ENCODE assay signal across 1 cellular context in genomic region chr4:173332963-173333657, GRCh38.
TF ChIP-seq lines count a peak whose summit lies in the region.

No MANE protein-coding gene starts in this region.

TF ChIP-seq in HepG2, 621 proteins besides CTCF, POLR2A, EP300 and RAD21 (continued from another document):
- TF ChIP-seq FOXO4 (CRISPR knock-in tag; conservative IDR thresholded peaks at IDR 0.05): no peak
- TF ChIP-seq PHF21A (CRISPR knock-in tag; IDR thresholded peaks at IDR 0.05): no peak
- TF ChIP-seq ZNF512B (CRISPR knock-in tag; IDR thresholded peaks at IDR 0.05; ENCODE audit: borderline replicate concordance): no peak
- TF ChIP-seq NR0B2 (CRISPR knock-in tag; IDR thresholded peaks at IDR 0.05): no peak
- no peak; the same call in 1 of the 2 replicates for TF ChIP-seq ZNF501 (CRISPR knock-in tag; IDR thresholded peaks at IDR 0.05)
- TF ChIP-seq ZFYVE20 (CRISPR knock-in tag; IDR thresholded peaks at IDR 0.05; ENCODE audit: borderline replicate concordance, low read depth): no peak
- no peak for TF ChIP-seq TFDP2 (CRISPR knock-in tag; IDR thresholded peaks at IDR 0.05)
- 0 out of 2 replicates have a peak, but pooled peaks have one; percentile 51 for TF ChIP-seq PAX8 (CRISPR knock-in tag; IDR thresholded peaks at IDR 0.05; ENCODE audit: borderline replicate concordance)
- 0 out of 2 replicates have a peak, but pooled peaks have one; percentile 1 for TF ChIP-seq ELF4 (CRISPR knock-in tag; IDR thresholded peaks at IDR 0.05; ENCODE audit: borderline replicate concordance)
- TF ChIP-seq ZNF337 (CRISPR knock-in tag; IDR thresholded peaks at IDR 0.05; ENCODE audit: borderline replicate concordance, low read depth): no peak
- TF ChIP-seq ZNF407 (CRISPR knock-in tag; IDR thresholded peaks at IDR 0.05; ENCODE audit: not compliant biosample characterization): no peak
- TF ChIP-seq NR2C2 (CRISPR knock-in tag; IDR thresholded peaks at IDR 0.05; ENCODE audit: borderline replicate concordance): no peak
- no peak for TF ChIP-seq ZNF724P (CRISPR knock-in tag; IDR thresholded peaks at IDR 0.05; ENCODE audit: borderline replicate concordance)
- no peak for TF ChIP-seq CBX5 (CRISPR knock-in tag; IDR thresholded peaks at IDR 0.05; ENCODE audit: borderline replicate concordance)
- TF ChIP-seq ZNF878 (CRISPR knock-in tag; IDR thresholded peaks at IDR 0.05): no peak
